Comparison of ENCODE assay signal across 9 cellular contexts in the genomic region with DNA sequence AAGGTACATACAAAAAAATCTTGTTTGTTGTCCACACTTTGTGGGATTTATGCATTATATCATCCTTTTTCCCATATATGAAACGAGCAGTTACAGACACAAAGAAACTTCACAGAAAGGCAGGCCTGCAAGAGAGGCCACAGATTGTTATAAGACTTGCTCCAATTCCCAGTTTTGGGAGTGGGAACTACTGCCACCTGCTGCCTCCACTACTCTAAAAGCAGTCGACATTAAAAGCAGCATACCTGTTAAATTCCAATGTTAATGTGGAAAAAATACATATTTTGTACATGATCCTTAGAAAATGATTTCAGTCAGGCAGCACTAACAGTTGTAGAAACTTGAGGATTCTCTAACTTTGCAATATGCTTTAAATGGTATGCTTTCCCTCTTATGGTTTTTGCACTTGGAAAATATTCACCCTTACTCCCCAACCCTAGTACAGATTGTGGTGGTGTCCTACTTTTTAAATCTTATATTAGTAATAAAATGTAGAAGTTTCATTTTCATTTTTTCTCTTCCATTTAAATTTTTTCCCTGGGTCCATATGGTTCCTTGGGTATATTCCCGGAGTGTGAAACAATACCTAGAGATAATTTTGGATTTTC. TPM values are rescaled to one million over a fixed set of nuclear protein-coding genes. Genes with fewer than 3 reads are reported as not detected.
A peak's percentile ranks its signal among the peaks of the same experiment; 100 is the strongest.
DNase-seq lines count a peak whose midpoint lies in the region; ATAC-seq and TF ChIP-seq lines count a peak whose summit lies in the region.
"Had no signal": no experiment of that assay in that cellular context is flagged by ENCODE, and none has a peak within 500 bp of the region (broad histone marks: within the 10 kb centered on the region; RNA-seq: fewer than 3 reads in every experiment).

No MANE protein-coding gene starts in this region.

- H3K4me3 ChIP-seq in AG09309 (ENCODE audit: control insufficient read depth, low read depth, low read length): no peak overlapping the region
- H3K4me3 ChIP-seq in astrocyte of the cerebellum (ENCODE audit: low read depth, low read length): no peak overlapping the region

- ATAC-seq in left colon: peak; percentile 62
- ATAC-seq in HG02884 (IDR thresholded peaks at IDR 0.05; ENCODE audit: unreplicated experiment): no peak

- TF ChIP-seq CTCF in AG09309 (IDR thresholded peaks at IDR 0.05; ENCODE audit: control insufficient read depth, insufficient read depth, low read depth, low read length, missing control alignments): peak; percentile 58
- peak; percentile 62 for TF ChIP-seq CTCF in astrocyte of the cerebellum (IDR thresholded peaks at IDR 0.05; ENCODE audit: low read depth, low read length, missing control alignments)

- in situ Hi-C loops in astrocyte of the cerebellum (cut with HindIII; ENCODE audit: low sequenced_read_pairs): no loop called here

- intact Hi-C loops in left colon (cut with DNase I, micrococcal nuclease): loop anchor here in 1 of 2 donors (2.0 kb wide), 1 partner anchor 181 kb away; no protein-coding TSS in a partner anchor

- DNase-seq in AG09309 (ENCODE audit: low read depth) (no peak), NCI-H1105 treated with DMSO at 0.1 percent for 48 hours (lab: John Stamatoyannopoulos, UW) (peak; percentile 53), astrocyte of the cerebellum (ENCODE audit: low read depth) (peak; percentile 23), left colon (peak in 1 of 2 donors; percentile 54), germinal center (ENCODE audit: low spot score) (no peak), SHP77 treated with DMSO at 0.1 percent for 48 hours (lab: John Stamatoyannopoulos, UW) (no peak)
- no peak for DNase-seq in stimulated activated CD4-positive, alpha-beta T cell treated with anti-CD3 and anti-CD28 coated beads, Interleukin-1b, Interleukin-23, amount 100 ng/mL, for 48 hours

RNA-seq across cellular contexts. Expression of a gene that starts 37.9 kb away (rescaled TPM):
- 1 to 10 TPM; 3.7 to 5.7 TPM for total RNA-seq in left colon
- total RNA-seq: activated CD8-positive, alpha-beta memory T cell treated with anti-CD3 and anti-CD28 coated beads for 36 hours had no signal

Comparison
In these comparisons a context has a peak if more than half of its experiments do, and no peak if none do; other contexts are left out.
1. DNase-seq: peak in NCI-H1105 treated with DMSO at 0.1 percent for 48 hours (single experiment) and astrocyte of the cerebellum (single experiment); none in AG09309 (single experiment), germinal center (single experiment), SHP77 treated with DMSO at 0.1 percent for 48 hours (single experiment) and stimulated activated CD4-positive, alpha-beta T cell treated with anti-CD3 and anti-CD28 coated beads, Interleukin-1b, Interleukin-23, amount 100 ng/mL, for 48 hours (single experiment).